24 cellular contexts compared by ENCODE assay signal in genomic region chr13:44735806-44736205, GRCh38.
"Had no signal": no experiment of that assay in that cellular context is flagged by ENCODE, and none has a peak within 500 bp of the region (broad histone marks: within the 10 kb centered on the region; RNA-seq: fewer than 3 reads in every experiment).

No MANE protein-coding gene starts in this region.

- H3K4me1 ChIP-seq: SJSA1 had no signal

- H3K4me3 ChIP-seq: SJSA1, SK-N-MC had no signal

- DNase-seq: IMR-90, Karpas-422, KG1, MV-4-11, NCI-H1048, NCI-H1105, NCI-H1417, NCI-H1436 treated with DMSO at 0.1 percent for 48 hours, NCI-H187, NCI-H2029, NCI-H2081 treated with DMSO at 0.1 percent for 48 hours, NCI-H2171, NCI-H226, NCI-H446, NCI-H510A, NCI-H69, NCI-H774, PC-3, Right ventricle myocardium superior, SIG-M5 had no signal

- H3K27ac ChIP-seq: SJSA1, SK-N-MC had no signal

- H3K9me3 ChIP-seq: SJSA1 had no signal

- ATAC-seq: HepG2, Panc1, PC-3 had no signal

- H3K36me3 ChIP-seq: SJSA1 had no signal

- H3K27me3 ChIP-seq: SJSA1 had no signal
